ENCODE assay signal across 8 cellular contexts in the genomic region with DNA sequence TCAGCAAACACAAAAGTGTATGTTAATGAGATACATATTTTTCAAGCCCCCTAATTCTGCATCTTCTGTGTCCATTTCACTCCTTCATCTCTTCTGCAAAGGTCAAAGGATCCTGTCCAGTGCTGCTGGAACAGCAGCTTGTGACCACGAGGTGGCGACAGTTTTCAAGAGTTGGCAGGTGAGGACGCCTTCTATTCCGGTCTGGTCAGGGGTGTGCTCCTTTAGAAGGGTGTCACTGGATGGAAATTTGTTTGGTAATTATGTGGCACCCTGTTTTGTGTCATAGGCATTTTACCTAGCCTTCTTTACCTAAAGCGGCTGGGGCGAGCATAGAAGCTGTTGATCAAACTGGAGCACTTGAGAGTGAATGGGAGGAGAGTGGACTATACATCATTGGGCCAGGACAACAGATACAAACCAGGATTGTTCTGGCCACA. TPM values are rescaled to one million over a fixed set of nuclear protein-coding genes. Genes with fewer than 3 reads are reported as not detected.
DNase-seq lines count a peak whose midpoint lies in the region; ATAC-seq, FAIRE-seq and TF ChIP-seq lines count a peak whose summit lies in the region.

No MANE protein-coding gene starts in this region.

- POLR2A ChIA-PET in HepG2 (lab: Yijun Ruan, JAX): no interaction called here

- H3K9ac ChIP-seq in colonic mucosa (ENCODE audit: low read depth in 2 of 2, low read length in 2 of 2): no peak overlapping the region
- H3K9ac ChIP-seq in HepG2 (ENCODE audit: insufficient read depth, low read depth, low read length): no peak overlapping the region

- no peak for TF ChIP-seq POLR2A in HepG2 (IDR thresholded peaks at IDR 0.05; ENCODE audit: insufficient read depth in 1 of 2, low read depth in 2 of 2, low read length in 2 of 2)

- peak overlapping the region; percentile 41 for H3K4me2 ChIP-seq in HepG2 (ENCODE audit: low read depth, low read length)

- H4K20me1 ChIP-seq in HepG2 (ENCODE audit: insufficient read depth, low read length): no peaks in the 10 kb centered on the region

- no TSS peak for BruUV-seq in HepG2 (replicated peaks; lab: Mats Ljungman, UMichigan)

- no peak overlapping the region for H2AFZ ChIP-seq in HepG2 (ENCODE audit: low read length)

- H3K27me3 ChIP-seq in colonic mucosa (no peaks in the 10 kb centered on the region), HepG2 (ENCODE audit: control insufficient read depth in 1 of 2, insufficient read depth in 2 of 2, low read length in 2 of 2) (no peaks in the 10 kb centered on the region)

- no peaks in the 10 kb centered on the region for H3K9me3 ChIP-seq in colonic mucosa
- H3K9me3 ChIP-seq in HepG2 (ENCODE audit: low read length): no peaks in the 10 kb centered on the region

- H3K4me3 ChIP-seq in colonic mucosa (no peak overlapping the region), HepG2 (replicated peaks in 1 of 3; ENCODE audit: insufficient read depth in 1 of 3, low read depth in 2 of 3, low read length in 3 of 3) (no peak overlapping the region)

- H3K27ac ChIP-seq in colonic mucosa: no peak overlapping the region
- H3K27ac ChIP-seq in HepG2 (ENCODE audit: extremely low read length, insufficient read depth, low read length): no peak overlapping the region

- no peak for TF ChIP-seq EP300 in HepG2 (IDR thresholded peaks at IDR 0.05; ENCODE audit: low read depth in 2 of 2, low read length in 2 of 2)
- TF ChIP-seq EP300 in HepG2 (CRISPR knock-in tag; IDR thresholded peaks at IDR 0.05; ENCODE audit: borderline replicate concordance): 0 out of 2 replicates have a peak, but pooled peaks have one; percentile 18

- 22% methylated on average over 6 of the region's 6 CpGs for WGBS in HepG2 (ENCODE audit: low lambda C conversion rate)

- ATAC-seq in HG02840 (IDR thresholded peaks at IDR 0.05; ENCODE audit: low FRiP score, unreplicated experiment) (peak; percentile 83), HepG2 (peak; percentile 94)

- peak; percentile 95 for TF ChIP-seq RAD21 in HepG2 (CRISPR knock-in tag; IDR thresholded peaks at IDR 0.05)

- no peaks in the 10 kb centered on the region for H3K36me3 ChIP-seq in colonic mucosa
- H3K36me3 ChIP-seq in HepG2 (replicated peaks in 1 of 2; ENCODE audit: control insufficient read depth in 1 of 2, insufficient read depth in 2 of 2, low read length in 2 of 2): no peaks in the 10 kb centered on the region

- DNase-seq in NCI-H1436 (lab: John Stamatoyannopoulos, UW) (peak; percentile 44), NCI-H1436 treated with DMSO at 0.1 percent for 48 hours (lab: John Stamatoyannopoulos, UW) (no peak), NCI-H2196 treated with DMSO at 0.1 percent for 48 hours (lab: John Stamatoyannopoulos, UW; ENCODE audit: unreplicated experiment) (peak; percentile 50), colonic mucosa (peak; percentile 85), HepG2 (ENCODE audit: low spot score) (peak; percentile 77)
- DNase-seq in activated CD4-positive, alpha-beta T cell treated with anti-CD3 and anti-CD28 coated beads for 4 hours: peak; percentile 69 to 77
- peak; percentile 38 to 62 (median 52) for DNase-seq in stimulated activated CD4-positive, alpha-beta T cell treated with anti-CD3 and anti-CD28 coated beads, TNF-alpha, amount 100 ng/mL, for 1 hour (ENCODE audit: low read depth in 3 of 3, low spot score in 1 of 3)

- no peaks in the 10 kb centered on the region for H3K4me1 ChIP-seq in colonic mucosa
- H3K4me1 ChIP-seq in HepG2 (ENCODE audit: insufficient read depth, low read length): peaks cover 16% of the 10 kb centered on the region

- peak; percentile 88 for TF ChIP-seq CTCF in colonic mucosa (IDR thresholded peaks at IDR 0.05)
- TF ChIP-seq CTCF in HepG2 (CRISPR knock-in tag; IDR thresholded peaks at IDR 0.05): peak; percentile 99

- peak; percentile 96 for FAIRE-seq in HepG2 (lab: Jason Lieb, UNC)

- CTCF ChIA-PET in HepG2 (lab: Yijun Ruan, JAX; ENCODE audit: low intra/inter-chr PET ratio, low total read pairs): interaction anchor here (0.7 to 3.0 kb wide), 6 partner anchors 20 to 431 kb away, joined by 3 to 92 read pairs (median 10); no protein-coding TSS in a partner anchor

- no peaks in the 10 kb centered on the region for H3K79me2 ChIP-seq in HepG2 (ENCODE audit: insufficient read depth, low read length)

- in situ Hi-C loops in HepG2 (cut with HindIII; ENCODE audit: extremely low pct_ligation_motif_present, low pct_unique_long_range_greater_than_20kb): loop anchor here (5.0 kb wide), 2 partner anchors 353 to 428 kb away; no protein-coding TSS in a partner anchor

- intact Hi-C loops in colonic mucosa (cut with DNase I): loop anchor here (2.0 to 5.0 kb wide), 2 partner anchors 350 to 433 kb away; no protein-coding TSS in a partner anchor
- intact Hi-C loops in HepG2 (cut with micrococcal nuclease; ENCODE audit: unreplicated experiment): loop anchor here (1.0 to 10.0 kb wide), 7 partner anchors 28 to 431 kb away; a partner anchor contains a TSS

TF ChIP-seq in HepG2, 621 proteins besides CTCF, POLR2A, EP300 and RAD21 (continues in another document):
- TF ChIP-seq ZNF747 (CRISPR knock-in tag; IDR thresholded peaks at IDR 0.05; ENCODE audit: borderline replicate concordance) (no peak), BHLHE40 (IDR thresholded peaks at IDR 0.05; ENCODE audit: low read length) (no peak), MAFG (CRISPR knock-in tag; IDR thresholded peaks at IDR 0.05) (no peak), MED1 (CRISPR knock-in tag; IDR thresholded peaks at IDR 0.05) (0 out of 2 replicates have a peak, but pooled peaks have one; percentile 14), KAT8 (CRISPR knock-in tag; IDR thresholded peaks at IDR 0.05) (peak; percentile 32; the same call in 1 of the 2 replicates), ZKSCAN1 (IDR thresholded peaks at IDR 0.05; ENCODE audit: low read length) (no peak), CEBPG (CRISPR knock-in tag; IDR thresholded peaks at IDR 0.05) (0 out of 2 replicates have a peak, but pooled peaks have one; percentile 43)
- TF ChIP-seq, protein P1, sequence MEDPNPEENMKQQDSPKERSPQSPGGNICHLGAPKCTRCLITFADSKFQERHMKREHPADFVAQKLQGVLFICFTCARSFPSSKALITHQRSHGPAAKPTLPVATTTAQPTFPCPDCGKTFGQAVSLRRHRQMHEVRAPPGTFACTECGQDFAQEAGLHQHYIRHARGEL (CRISPR knock-in tag; IDR thresholded peaks at IDR 0.05): peak; percentile 99

RNA-seq across cellular contexts. Expression of a gene that starts 32.9 kb away (rescaled TPM):
- total RNA-seq in colonic mucosa: under 1 TPM in 1 of 2 donors, not detected in 1; 0.10 TPM
- total RNA-seq in HepG2 (2016; rRNA removed; fragmentation: Illumina TruSeq; extraction: Trizol): not detected in 2 replicates
- total RNA-seq in HepG2 (2016; cell fraction: cytosol; rRNA removed; fragmentation: Illumina TruSeq; extraction: Trizol; ENCODE audit: low read depth): not detected in 2 replicates
- not detected in 2 replicates for total RNA-seq in HepG2 (2016; cell fraction: insoluble cytoplasmic fraction; rRNA removed; fragmentation: Illumina TruSeq; extraction: Trizol)
- total RNA-seq in HepG2 (2016; cell fraction: membrane; rRNA removed; fragmentation: Illumina TruSeq; extraction: Trizol): not detected in 2 replicates
- not detected in 2 replicates for total RNA-seq in HepG2 (2016; cell fraction: nucleus; rRNA removed; fragmentation: Illumina TruSeq; extraction: Trizol)
- not detected in 2 replicates for polyA plus RNA-seq in HepG2 (2011; rRNA removed)
- polyA plus RNA-seq in HepG2 (2011; cell fraction: cytosol; rRNA removed): not detected in 2 replicates
- not detected in 2 replicates for polyA plus RNA-seq in HepG2 (2011; cell fraction: nucleus; rRNA removed)
- polyA plus RNA-seq in HepG2 (2012): 0.07 TPM in 1 of 2 replicates, not detected in the other
- not detected in 2 replicates for polyA plus RNA-seq in HepG2 (2016; cell fraction: cytosol; fragmentation: Illumina TruSeq; extraction: Trizol; ENCODE audit: low read depth)
- not detected in 2 replicates for polyA plus RNA-seq in HepG2 (2016; cell fraction: insoluble cytoplasmic fraction; fragmentation: Illumina TruSeq; extraction: Trizol; ENCODE audit: low read depth)
- not detected in 2 replicates for polyA plus RNA-seq in HepG2 (2016; cell fraction: membrane; fragmentation: Illumina TruSeq; extraction: Trizol; ENCODE audit: low read depth)
- polyA plus RNA-seq in HepG2 (2016; cell fraction: nucleus; fragmentation: Illumina TruSeq; extraction: Trizol; ENCODE audit: insufficient read depth, low read depth): not detected in 2 replicates
- not detected in 2 replicates for polyA minus RNA-seq in HepG2 (2011; rRNA and poly(A)+ RNA removed; ENCODE audit: low replicate concordance)
- polyA minus RNA-seq in HepG2 (2011; cell fraction: cytosol; rRNA and poly(A)+ RNA removed): not detected in 2 replicates
- polyA minus RNA-seq in HepG2 (2011; cell fraction: nucleus; rRNA and poly(A)+ RNA removed): not detected in 2 replicates

RNA-seq across cellular contexts. Expression of a gene that starts 50.8 kb away (rescaled TPM):
- 1 to 10 TPM; 6.3 to 8.0 TPM for total RNA-seq in colonic mucosa
- 9.5 and 10.2 TPM in 2 replicates for total RNA-seq in HepG2 (2016; rRNA removed; fragmentation: Illumina TruSeq; extraction: Trizol)
- total RNA-seq in HepG2 (2016; cell fraction: cytosol; rRNA removed; fragmentation: Illumina TruSeq; extraction: Trizol; ENCODE audit: low read depth): 7.2 and 7.8 TPM in 2 replicates
- 8.5 and 9.8 TPM in 2 replicates for total RNA-seq in HepG2 (2016; cell fraction: insoluble cytoplasmic fraction; rRNA removed; fragmentation: Illumina TruSeq; extraction: Trizol)
- 10.2 and 12.9 TPM in 2 replicates for total RNA-seq in HepG2 (2016; cell fraction: membrane; rRNA removed; fragmentation: Illumina TruSeq; extraction: Trizol)
- 12.8 and 14.5 TPM in 2 replicates for total RNA-seq in HepG2 (2016; cell fraction: nucleus; rRNA removed; fragmentation: Illumina TruSeq; extraction: Trizol)
- 2.5 and 2.7 TPM in 2 replicates for polyA plus RNA-seq in HepG2 (2011; rRNA removed)
- polyA plus RNA-seq in HepG2 (2011; cell fraction: cytosol; rRNA removed): 1.2 and 1.9 TPM in 2 replicates
- polyA plus RNA-seq in HepG2 (2011; cell fraction: nucleus; rRNA removed): 1.6 and 2.3 TPM in 2 replicates
- 6.0 and 6.5 TPM in 2 replicates for polyA plus RNA-seq in HepG2 (2012)
- polyA plus RNA-seq in HepG2 (2016; cell fraction: cytosol; fragmentation: Illumina TruSeq; extraction: Trizol; ENCODE audit: low read depth): 11.0 and 14.0 TPM in 2 replicates
- 10.4 and 11.8 TPM in 2 replicates for polyA plus RNA-seq in HepG2 (2016; cell fraction: insoluble cytoplasmic fraction; fragmentation: Illumina TruSeq; extraction: Trizol; ENCODE audit: low read depth)
- polyA plus RNA-seq in HepG2 (2016; cell fraction: membrane; fragmentation: Illumina TruSeq; extraction: Trizol; ENCODE audit: low read depth): 13.1 and 14.3 TPM in 2 replicates
- polyA plus RNA-seq in HepG2 (2016; cell fraction: nucleus; fragmentation: Illumina TruSeq; extraction: Trizol; ENCODE audit: insufficient read depth, low read depth): 15.6 and 18.1 TPM in 2 replicates
- 1.7 and 2.9 TPM in 2 replicates for polyA minus RNA-seq in HepG2 (2011; rRNA and poly(A)+ RNA removed; ENCODE audit: low replicate concordance)
- 2.0 and 5.2 TPM in 2 replicates for polyA minus RNA-seq in HepG2 (2011; cell fraction: cytosol; rRNA and poly(A)+ RNA removed)
- 10.0 and 11.2 TPM in 2 replicates for polyA minus RNA-seq in HepG2 (2011; cell fraction: nucleus; rRNA and poly(A)+ RNA removed)
